ENCODE assay signal across 8 cellular contexts in the genomic region with DNA sequence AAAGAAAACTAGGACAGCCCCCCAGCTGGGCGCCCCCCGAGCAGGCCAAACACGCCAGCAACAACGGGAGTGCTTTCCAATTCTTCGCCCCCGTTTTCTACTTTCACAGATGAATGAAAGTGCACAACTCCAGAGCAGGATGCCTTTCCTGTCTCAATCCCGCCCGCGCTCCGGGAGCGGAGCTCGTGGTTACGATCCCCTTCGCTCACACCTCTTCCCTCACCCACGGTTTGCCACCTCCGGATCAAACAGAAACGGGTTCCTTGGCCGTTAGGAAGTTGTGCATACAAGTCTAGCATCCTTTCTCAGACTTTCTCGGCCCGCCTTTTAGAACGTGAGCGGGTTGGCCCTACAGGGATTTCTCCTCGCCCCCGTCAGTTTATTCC. TPM values are rescaled to one million over a fixed set of nuclear protein-coding genes. Genes with fewer than 3 reads are reported as not detected.
DNase-seq lines count a peak whose midpoint lies in the region; ATAC-seq and TF ChIP-seq lines count a peak whose summit lies in the region.

No MANE protein-coding gene starts in this region.

- peak overlapping the region; percentile 0 for H2BK5ac ChIP-seq in mesendoderm (ENCODE audit: low read length)

- H3K27ac ChIP-seq in CD8-positive, alpha-beta T cell (ENCODE audit: low read depth, low read length): peak overlapping the region; percentile 62
- peak overlapping the region; percentile 86 for H3K27ac ChIP-seq in SU-DHL-6 (ENCODE audit: low read depth, low read length)
- peak overlapping the region; percentile 32 to 96 (median 89) for H3K27ac ChIP-seq in dorsolateral prefrontal cortex
- H3K27ac ChIP-seq in mesendoderm (ENCODE audit: low read depth, low read length): peak overlapping the region; percentile 94
- H3K27ac ChIP-seq in stomach: peak overlapping the region; percentile 79 to 90 (median 87)

- no peak overlapping the region for H3K4me3 Mint-ChIP-seq in CD8-positive, alpha-beta T cell

- H2BK120ac ChIP-seq in mesendoderm (ENCODE audit: low read depth, low read length): peak overlapping the region; percentile 63

- H3K9ac ChIP-seq in SU-DHL-6 (ENCODE audit: low read length) (peak overlapping the region; percentile 91), mesendoderm (ENCODE audit: low read length) (peak overlapping the region; percentile 93)

- H4K20me1 ChIP-seq in SU-DHL-6 (ENCODE audit: low read depth, low read length): no peaks in the 10 kb centered on the region; the same call in 1 of the 2 replicates

- no peak overlapping the region for H3K23ac ChIP-seq in mesendoderm (ENCODE audit: low read length)

- TF ChIP-seq CTCF in CD8-positive, alpha-beta T cell (IDR thresholded peaks at IDR 0.05): no peak
- TF ChIP-seq CTCF in HFF-Myc (IDR thresholded peaks at IDR 0.05; ENCODE audit: low read depth, low read length, missing control alignments) (no peak), SU-DHL-6 (IDR thresholded peaks at IDR 0.05; ENCODE audit: insufficient read depth, low read length, poor library complexity, severe bottlenecking) (no peak), dorsolateral prefrontal cortex (IDR thresholded peaks at IDR 0.05 in 54 of 56, conservative IDR thresholded peaks at IDR 0.05 in 2 of 56; ENCODE audit: low read depth in 1 of 56, partially characterized antibody in 56 of 56) (no peak), stomach (IDR thresholded peaks at IDR 0.05) (no peak)

- POLR2A ChIA-PET in CD8-positive, alpha-beta T cell (lab: Charles Lee): interaction anchor here (0.7 to 1.5 kb wide), 5 partner anchors 10 to 88 kb away, joined by 3 to 8 read pairs (median 3); partner anchors contain the start of genes GDPD1, SMG8 and TRIM37

- H3K56ac ChIP-seq in mesendoderm (ENCODE audit: low read length): peak overlapping the region; percentile 98

- ATAC-seq in CD8-positive, alpha-beta T cell: no peak
- no peak for ATAC-seq in HG02678 (IDR thresholded peaks at IDR 0.05; ENCODE audit: unreplicated experiment)

- intact Hi-C loops in CD8-positive, alpha-beta T cell (cut with DNase I, micrococcal nuclease): loop anchor here (2.0 to 10.0 kb wide), 6 partner anchors 54 to 800 kb away; partner anchors contain the start of genes PTRH2 (in 1 of the 2), SMG8 (in 1 of the 2), SUPT4H1 (in 1 of the 2) and VMP1 (in 1 of the 2)
- intact Hi-C loops in dorsolateral prefrontal cortex (cut with DNase I) (loop anchor here (1.0 to 5.0 kb wide), 4 partner anchors 48 to 636 kb away; partner anchors contain the start of genes TRIM37 (in 2 of the 2) and SMG8 (in 1 of the 2)), stomach (cut with DNase I; ENCODE audit: low total_unique reads) (no loop called here)

- H3K79me2 ChIP-seq in SU-DHL-6 (ENCODE audit: insufficient read depth, low read length) (peaks cover 91% of the 10 kb centered on the region), mesendoderm (ENCODE audit: control insufficient read depth, insufficient read depth, low read length) (peaks cover 56% of the 10 kb centered on the region)

- no peak overlapping the region for H3K27ac Mint-ChIP-seq in CD8-positive, alpha-beta T cell

- peak in 5 of 7 experiments; percentile 9 to 56 (median 17) for DNase-seq in CD8-positive, alpha-beta T cell
- DNase-seq in HFF-Myc (ENCODE audit: extremely low read depth, low read depth) (no peak), dorsolateral prefrontal cortex (peak in 8 of 10 donors; percentile 30 to 60 (median 44)), mesendoderm (peak; percentile 69), stomach (peak; percentile 37), mucosa of gallbladder (ENCODE audit: low spot score) (no peak)

- H3K36me3 ChIP-seq in CD8-positive, alpha-beta T cell (ENCODE audit: insufficient read depth, low read length): no peaks in the 10 kb centered on the region
- H3K36me3 ChIP-seq in SU-DHL-6 (ENCODE audit: low read length) (peaks cover under 1% of the 10 kb centered on the region; the same call in 1 of the 2 replicates), mesendoderm (ENCODE audit: control insufficient read depth, insufficient read depth, low read length) (no peaks in the 10 kb centered on the region), stomach (no peaks in the 10 kb centered on the region)

- no peaks in the 10 kb centered on the region for H3K27me3 Mint-ChIP-seq in CD8-positive, alpha-beta T cell (ENCODE audit: low read depth)

- H3K4me2 ChIP-seq in SU-DHL-6 (ENCODE audit: low read depth, low read length, poor library complexity, severe bottlenecking) (peak overlapping the region; percentile 100), mesendoderm (ENCODE audit: low read length) (peak overlapping the region; percentile 11)

- H3K27me3 ChIP-seq in CD8-positive, alpha-beta T cell (ENCODE audit: insufficient read depth, low read length): no peaks in the 10 kb centered on the region
- H3K27me3 ChIP-seq in SU-DHL-6 (ENCODE audit: low read length): no peaks in the 10 kb centered on the region
- no peaks in the 10 kb centered on the region for H3K27me3 ChIP-seq in dorsolateral prefrontal cortex
- no peaks in the 10 kb centered on the region for H3K27me3 ChIP-seq in mesendoderm (ENCODE audit: insufficient read depth, low read length, poor library complexity)
- H3K27me3 ChIP-seq in stomach: no peaks in the 10 kb centered on the region

- H3K36me3 Mint-ChIP-seq in CD8-positive, alpha-beta T cell: peaks cover 5% of the 10 kb centered on the region

- H3K9me3 ChIP-seq in CD8-positive, alpha-beta T cell (ENCODE audit: low read length): no peaks in the 10 kb centered on the region
- H3K9me3 ChIP-seq in SU-DHL-6 (ENCODE audit: insufficient read depth, low read length) (no peaks in the 10 kb centered on the region), stomach (no peaks in the 10 kb centered on the region)

- no peak overlapping the region for H2BK15ac ChIP-seq in mesendoderm (replicated peaks; ENCODE audit: low read depth)

- peaks cover 33% of the 10 kb centered on the region for H3K4me1 Mint-ChIP-seq in CD8-positive, alpha-beta T cell (ENCODE audit: low read depth)

- no peak overlapping the region for H4K8ac ChIP-seq in mesendoderm (ENCODE audit: low read depth, low read length)

- H4K5ac ChIP-seq in mesendoderm (ENCODE audit: low read length): no peak overlapping the region

- H3K4me1 ChIP-seq in CD8-positive, alpha-beta T cell (ENCODE audit: insufficient read depth, low read length): peaks cover 15% of the 10 kb centered on the region
- H3K4me1 ChIP-seq in mesendoderm (ENCODE audit: control insufficient read depth, low read depth, low read length) (peaks cover 2% of the 10 kb centered on the region), stomach (peaks cover 0 to 53% (median 30%) of the 10 kb centered on the region in 4 donors)

- no peak for TF ChIP-seq EP300 in stomach (IDR thresholded peaks at IDR 0.05)

- no peak overlapping the region for H2AK5ac ChIP-seq in mesendoderm (ENCODE audit: low read length)

- H3K9me2 ChIP-seq in SU-DHL-6 (replicated peaks; ENCODE audit: insufficient read depth, low read length): no peaks in the 10 kb centered on the region

- no CpG with 5 or more reads among the region's 24 CpGs for WGBS in mesendoderm (ENCODE audit: extremely low coverage, insufficient coverage, low lambda C conversion rate)
- WGBS in stomach, 5 donors: 0 to 1% (median 0%) methylated on average over 24 of the region's 24 CpGs

- H3K4me3 ChIP-seq in CD8-positive, alpha-beta T cell (ENCODE audit: low read depth, low read length): peak overlapping the region; percentile 95
- H3K4me3 ChIP-seq in HFF-Myc (replicated peaks; ENCODE audit: low read depth, low read length) (peak overlapping the region; percentile 75), SU-DHL-6 (ENCODE audit: insufficient read depth, low read length, poor library complexity, severe bottlenecking) (peak overlapping the region; percentile 91), dorsolateral prefrontal cortex (peak overlapping the region; percentile 56 to 95 (median 80)), mesendoderm (ENCODE audit: low read length) (peak overlapping the region; percentile 92), stomach (peak overlapping the region; percentile 72 to 92 (median 76))

- TF ChIP-seq POLR2A in stomach (IDR thresholded peaks at IDR 0.05): no peak

- H2AFZ ChIP-seq in SU-DHL-6 (ENCODE audit: low read depth, low read length, severe bottlenecking): peak overlapping the region; percentile 22

- H3F3A ChIP-seq in SU-DHL-6 (ENCODE audit: insufficient read depth): peaks cover 21% of the 10 kb centered on the region

- H3K79me1 ChIP-seq in mesendoderm (ENCODE audit: low read length): peaks cover 9% of the 10 kb centered on the region

- peak overlapping the region; percentile 93 for H3K4ac ChIP-seq in mesendoderm (ENCODE audit: low read depth, low read length)

- H3K18ac ChIP-seq in mesendoderm (ENCODE audit: low read length): peak overlapping the region; percentile 73

- CTCF ChIA-PET in CD8-positive, alpha-beta T cell (lab: Charles Lee): interaction anchor here (0.6 to 1.4 kb wide), 2 partner anchors 156 to 1072 kb away, joined by 3 read pairs; no protein-coding TSS in a partner anchor

- no peaks in the 10 kb centered on the region for H3K9me3 Mint-ChIP-seq in CD8-positive, alpha-beta T cell

RNA-seq across cellular contexts. Expression of gene SKA2, which starts 0.7 kb away (rescaled TPM):
- total RNA-seq in CD8-positive, alpha-beta T cell: 1 to 10 TPM; 2.9 to 4.2 TPM
- total RNA-seq in dorsolateral prefrontal cortex: 10 to 100 TPM; 21.6 to 54.8 (median 36.4) TPM
- polyA plus RNA-seq in mesendoderm (2013, experiment 1 of 2): 226 TPM
- polyA plus RNA-seq in mesendoderm (2013, experiment 2 of 2): 227 TPM
- total RNA-seq in stomach: 10 to 100 TPM in 2 of 5 donors, 1 to 10 TPM in 2, not detected in 1; 7.6 to 72.1 (median 22.4) TPM
- 10 to 100 TPM; 29.8 to 53.0 (median 34.5) TPM for polyA plus RNA-seq in stomach
- total RNA-seq in mucosa of gallbladder: 20.4 TPM

RNA-seq across cellular contexts. Expression of gene PRR11, which starts 1.2 kb away (rescaled TPM):
- total RNA-seq in CD8-positive, alpha-beta T cell: under 1 TPM; 0.30 to 0.69 TPM
- total RNA-seq in dorsolateral prefrontal cortex (1 to 10 TPM; 1.0 to 7.2 (median 2.9) TPM), stomach (1 to 10 TPM in 3 of 5 donors, under 1 TPM in 1, not detected in 1; 0.45 to 6.4 (median 2.7) TPM), mucosa of gallbladder (2.0 TPM)
- polyA plus RNA-seq in mesendoderm (2013, experiment 1 of 2): 101 TPM
- polyA plus RNA-seq in mesendoderm (2013, experiment 2 of 2): 96.3 TPM
- 1 to 10 TPM; 1.5 to 1.9 (median 1.6) TPM for polyA plus RNA-seq in stomach

RNA-seq across cellular contexts. Expression of gene TRIM37, which starts 47.6 kb away (rescaled TPM):
- 10 to 100 TPM; 17.7 to 20.9 TPM for total RNA-seq in CD8-positive, alpha-beta T cell
- total RNA-seq in dorsolateral prefrontal cortex (100 to 1,000 TPM in 83 of 120 experiments, 10 to 100 TPM in 37; 46.6 to 163 (median 113) TPM), stomach (10 to 100 TPM; 26.9 to 68.7 (median 42.8) TPM), mucosa of gallbladder (24.8 TPM)
- 30.2 TPM for polyA plus RNA-seq in mesendoderm (2013, experiment 1 of 2)
- polyA plus RNA-seq in mesendoderm (2013, experiment 2 of 2): 30.3 TPM
- 1 to 10 TPM; 4.9 to 9.7 (median 6.7) TPM for polyA plus RNA-seq in stomach

RNA-seq across cellular contexts. Expression of gene SMG8, which starts 55.5 kb away (rescaled TPM):
- 10 to 100 TPM; 14.3 to 14.4 TPM for total RNA-seq in CD8-positive, alpha-beta T cell
- total RNA-seq in dorsolateral prefrontal cortex (10 to 100 TPM in 119 of 120 experiments, 1 to 10 TPM in 1; 8.7 to 18.7 (median 14.6) TPM), stomach (10 to 100 TPM in 3 of 5 donors, 1 to 10 TPM in 1, under 1 TPM in 1; 0.58 to 42.0 (median 12.8) TPM), mucosa of gallbladder (11.2 TPM)
- 14.9 TPM for polyA plus RNA-seq in mesendoderm (2013, experiment 1 of 2)
- 14.4 TPM for polyA plus RNA-seq in mesendoderm (2013, experiment 2 of 2)
- polyA plus RNA-seq in stomach: 1 to 10 TPM; 2.9 to 3.8 (median 3.1) TPM

Comparison
In these comparisons a context has a peak if more than half of its experiments do, and no peak if none do; other contexts are left out.
1. DNase-seq: peak in CD8-positive, alpha-beta T cell (5 of 7), dorsolateral prefrontal cortex (8 of 10), mesendoderm (single experiment) and stomach (single experiment); none in HFF-Myc (single experiment) and mucosa of gallbladder (single experiment).
2. Peak in every context shown above with its lines, with median percentiles within 50 percentile points of each other: H3K27ac ChIP-seq and H3K4me3 ChIP-seq.